In the genomic region with DNA sequence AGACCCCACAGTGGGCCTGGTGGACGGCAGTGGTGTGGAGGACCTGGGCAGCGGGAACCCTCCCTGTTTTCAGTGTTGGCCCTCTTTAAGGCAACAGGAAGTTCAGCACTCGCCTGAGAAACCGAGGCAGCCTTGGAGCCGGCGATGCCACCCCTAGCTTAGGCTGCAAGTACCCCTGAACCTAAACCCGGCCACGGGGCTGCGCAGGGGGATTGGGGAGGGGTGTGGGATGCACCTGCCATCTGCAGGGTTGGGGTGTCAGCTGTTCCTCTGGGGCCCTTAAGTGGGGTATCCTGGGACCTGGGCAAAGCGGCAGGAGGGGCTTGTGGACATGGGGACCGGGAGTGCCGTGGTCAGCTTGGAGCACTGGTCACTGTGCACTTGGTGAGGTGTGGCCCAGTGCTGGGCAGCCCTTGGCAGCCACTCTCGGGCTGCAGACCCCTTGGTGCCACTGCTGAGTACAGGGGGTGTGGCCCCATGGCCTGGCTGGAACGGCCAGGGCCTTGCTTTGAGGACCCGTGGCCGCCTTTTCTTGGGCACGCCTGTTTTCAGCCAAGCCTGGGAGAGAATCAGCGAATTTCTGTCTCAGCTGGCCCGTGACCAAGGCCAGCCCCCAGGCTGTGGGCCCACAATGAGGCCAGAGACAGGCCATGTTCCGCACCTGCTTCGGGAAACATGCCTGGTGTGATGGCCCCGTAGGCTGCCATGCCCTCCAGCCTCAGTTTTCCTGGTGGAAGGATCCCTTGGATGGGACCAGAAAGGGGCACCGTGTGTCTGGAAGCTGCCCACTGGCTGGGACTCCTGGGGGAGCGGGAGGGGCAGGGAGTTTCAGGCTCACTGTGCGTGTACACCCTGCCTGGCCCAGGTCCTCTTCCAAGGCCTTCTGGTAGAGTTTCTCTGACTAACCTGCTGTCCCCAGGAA, we compare ENCODE assay signal across 4 cellular contexts.
TF ChIP-seq lines count a peak whose summit lies in the region.

No MANE protein-coding gene starts in this region.

TF ChIP-seq in SK-N-SH, 30 proteins besides CTCF, POLR2A, EP300 and RAD21:
- TF ChIP-seq TCF12 (IDR thresholded peaks at IDR 0.05) (no peak), JUND (IDR thresholded peaks at IDR 0.05) (no peak), RFX5 (IDR thresholded peaks at IDR 0.05; ENCODE audit: low read length) (no peak), NFIC (IDR thresholded peaks at IDR 0.05; ENCODE audit: borderline replicate concordance) (no peak), POLR2AphosphoS5 (IDR thresholded peaks at IDR 0.05; ENCODE audit: low read depth, low read length) (peak; percentile 4; the same call in 1 of the 2 replicates), FOXJ3 (CRISPR knock-in tag; IDR thresholded peaks at IDR 0.05) (no peak)
- TF ChIP-seq, protein P1, sequence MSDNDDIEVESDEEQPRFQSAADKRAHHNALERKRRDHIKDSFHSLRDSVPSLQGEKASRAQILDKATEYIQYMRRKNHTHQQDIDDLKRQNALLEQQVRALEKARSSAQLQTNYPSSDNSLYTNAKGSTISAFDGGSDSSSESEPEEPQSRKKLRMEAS (IDR thresholded peaks at IDR 0.05; ENCODE audit: low read depth) = no peak
- TF ChIP-seq, protein P2, sequence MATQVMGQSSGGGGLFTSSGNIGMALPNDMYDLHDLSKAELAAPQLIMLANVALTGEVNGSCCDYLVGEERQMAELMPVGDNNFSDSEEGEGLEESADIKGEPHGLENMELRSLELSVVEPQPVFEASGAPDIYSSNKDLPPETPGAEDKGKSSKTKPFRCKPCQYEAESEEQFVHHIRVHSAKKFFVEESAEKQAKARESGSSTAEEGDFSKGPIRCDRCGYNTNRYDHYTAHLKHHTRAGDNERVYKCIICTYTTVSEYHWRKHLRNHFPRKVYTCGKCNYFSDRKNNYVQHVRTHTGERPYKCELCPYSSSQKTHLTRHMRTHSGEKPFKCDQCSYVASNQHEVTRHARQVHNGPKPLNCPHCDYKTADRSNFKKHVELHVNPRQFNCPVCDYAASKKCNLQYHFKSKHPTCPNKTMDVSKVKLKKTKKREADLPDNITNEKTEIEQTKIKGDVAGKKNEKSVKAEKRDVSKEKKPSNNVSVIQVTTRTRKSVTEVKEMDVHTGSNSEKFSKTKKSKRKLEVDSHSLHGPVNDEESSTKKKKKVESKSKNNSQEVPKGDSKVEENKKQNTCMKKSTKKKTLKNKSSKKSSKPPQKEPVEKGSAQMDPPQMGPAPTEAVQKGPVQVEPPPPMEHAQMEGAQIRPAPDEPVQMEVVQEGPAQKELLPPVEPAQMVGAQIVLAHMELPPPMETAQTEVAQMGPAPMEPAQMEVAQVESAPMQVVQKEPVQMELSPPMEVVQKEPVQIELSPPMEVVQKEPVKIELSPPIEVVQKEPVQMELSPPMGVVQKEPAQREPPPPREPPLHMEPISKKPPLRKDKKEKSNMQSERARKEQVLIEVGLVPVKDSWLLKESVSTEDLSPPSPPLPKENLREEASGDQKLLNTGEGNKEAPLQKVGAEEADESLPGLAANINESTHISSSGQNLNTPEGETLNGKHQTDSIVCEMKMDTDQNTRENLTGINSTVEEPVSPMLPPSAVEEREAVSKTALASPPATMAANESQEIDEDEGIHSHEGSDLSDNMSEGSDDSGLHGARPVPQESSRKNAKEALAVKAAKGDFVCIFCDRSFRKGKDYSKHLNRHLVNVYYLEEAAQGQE (IDR thresholded peaks at IDR 0.05; ENCODE audit: low read depth, low read length) = no peak

TF ChIP-seq in SK-N-SH treated with all-trans-retinoic acid at 6 μM for 48 hours, 23 proteins besides CTCF, POLR2A, EP300 and RAD21:
- TF ChIP-seq TCF4 (CRISPR knock-in tag; IDR thresholded peaks at IDR 0.05; ENCODE audit: borderline replicate concordance) = no peak
- no peak for TF ChIP-seq ZNF8 (CRISPR knock-in tag; IDR thresholded peaks at IDR 0.05)
- no peak for TF ChIP-seq ARNTL (CRISPR knock-in tag; IDR thresholded peaks at IDR 0.05; ENCODE audit: borderline replicate concordance, low read depth)
- TF ChIP-seq SNAI2 (CRISPR knock-in tag; IDR thresholded peaks at IDR 0.05) = no peak
- TF ChIP-seq ZC3H10 (CRISPR knock-in tag; IDR thresholded peaks at IDR 0.05) = no peak
- TF ChIP-seq, protein P3, sequence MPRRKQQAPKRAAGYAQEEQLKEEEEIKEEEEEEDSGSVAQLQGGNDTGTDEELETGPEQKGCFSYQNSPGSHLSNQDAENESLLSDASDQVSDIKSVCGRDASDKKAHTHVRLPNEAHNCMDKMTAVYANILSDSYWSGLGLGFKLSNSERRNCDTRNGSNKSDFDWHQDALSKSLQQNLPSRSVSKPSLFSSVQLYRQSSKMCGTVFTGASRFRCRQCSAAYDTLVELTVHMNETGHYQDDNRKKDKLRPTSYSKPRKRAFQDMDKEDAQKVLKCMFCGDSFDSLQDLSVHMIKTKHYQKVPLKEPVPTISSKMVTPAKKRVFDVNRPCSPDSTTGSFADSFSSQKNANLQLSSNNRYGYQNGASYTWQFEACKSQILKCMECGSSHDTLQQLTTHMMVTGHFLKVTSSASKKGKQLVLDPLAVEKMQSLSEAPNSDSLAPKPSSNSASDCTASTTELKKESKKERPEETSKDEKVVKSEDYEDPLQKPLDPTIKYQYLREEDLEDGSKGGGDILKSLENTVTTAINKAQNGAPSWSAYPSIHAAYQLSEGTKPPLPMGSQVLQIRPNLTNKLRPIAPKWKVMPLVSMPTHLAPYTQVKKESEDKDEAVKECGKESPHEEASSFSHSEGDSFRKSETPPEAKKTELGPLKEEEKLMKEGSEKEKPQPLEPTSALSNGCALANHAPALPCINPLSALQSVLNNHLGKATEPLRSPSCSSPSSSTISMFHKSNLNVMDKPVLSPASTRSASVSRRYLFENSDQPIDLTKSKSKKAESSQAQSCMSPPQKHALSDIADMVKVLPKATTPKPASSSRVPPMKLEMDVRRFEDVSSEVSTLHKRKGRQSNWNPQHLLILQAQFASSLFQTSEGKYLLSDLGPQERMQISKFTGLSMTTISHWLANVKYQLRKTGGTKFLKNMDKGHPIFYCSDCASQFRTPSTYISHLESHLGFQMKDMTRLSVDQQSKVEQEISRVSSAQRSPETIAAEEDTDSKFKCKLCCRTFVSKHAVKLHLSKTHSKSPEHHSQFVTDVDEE (CRISPR knock-in tag; IDR thresholded peaks at IDR 0.05) = no peak
- TF ChIP-seq ZFP30 (CRISPR knock-in tag; IDR thresholded peaks at IDR 0.05) = no peak
- TF ChIP-seq CSDC2 (CRISPR knock-in tag; IDR thresholded peaks at IDR 0.05) = no peak
- TF ChIP-seq ZFP3 (CRISPR knock-in tag; IDR thresholded peaks at IDR 0.05) = no peak
- no peak for TF ChIP-seq RARB (CRISPR knock-in tag; IDR thresholded peaks at IDR 0.05)
TF ChIP-seq in SK-N-SH treated with all-trans-retinoic acid at 6 μM for 48 hours: peak in this region for 0.

TF ChIP-seq in HCT116, 20 proteins besides CTCF, POLR2A, EP300 and RAD21:
- no peak for TF ChIP-seq EZH2phosphoT487 (IDR thresholded peaks at IDR 0.05; ENCODE audit: borderline replicate concordance)
- TF ChIP-seq SRF (IDR thresholded peaks at IDR 0.05; ENCODE audit: low read depth) = no peak
- no peak for TF ChIP-seq TCF7L2 (IDR thresholded peaks at IDR 0.05; ENCODE audit: borderline replicate concordance, extremely low read depth, insufficient read depth, insufficient read length)
- TF ChIP-seq, protein P1 (IDR thresholded peaks at IDR 0.05) = no peak
- no peak for TF ChIP-seq CEBPB (IDR thresholded peaks at IDR 0.05; ENCODE audit: low read depth)
- TF ChIP-seq POLR2AphosphoS5 (IDR thresholded peaks at IDR 0.05; ENCODE audit: low read depth, low read length) = no peak; the same call in 1 of the 2 replicates
- TF ChIP-seq SIN3A (IDR thresholded peaks at IDR 0.05; ENCODE audit: low read depth) = no peak
- TF ChIP-seq, protein P4, sequence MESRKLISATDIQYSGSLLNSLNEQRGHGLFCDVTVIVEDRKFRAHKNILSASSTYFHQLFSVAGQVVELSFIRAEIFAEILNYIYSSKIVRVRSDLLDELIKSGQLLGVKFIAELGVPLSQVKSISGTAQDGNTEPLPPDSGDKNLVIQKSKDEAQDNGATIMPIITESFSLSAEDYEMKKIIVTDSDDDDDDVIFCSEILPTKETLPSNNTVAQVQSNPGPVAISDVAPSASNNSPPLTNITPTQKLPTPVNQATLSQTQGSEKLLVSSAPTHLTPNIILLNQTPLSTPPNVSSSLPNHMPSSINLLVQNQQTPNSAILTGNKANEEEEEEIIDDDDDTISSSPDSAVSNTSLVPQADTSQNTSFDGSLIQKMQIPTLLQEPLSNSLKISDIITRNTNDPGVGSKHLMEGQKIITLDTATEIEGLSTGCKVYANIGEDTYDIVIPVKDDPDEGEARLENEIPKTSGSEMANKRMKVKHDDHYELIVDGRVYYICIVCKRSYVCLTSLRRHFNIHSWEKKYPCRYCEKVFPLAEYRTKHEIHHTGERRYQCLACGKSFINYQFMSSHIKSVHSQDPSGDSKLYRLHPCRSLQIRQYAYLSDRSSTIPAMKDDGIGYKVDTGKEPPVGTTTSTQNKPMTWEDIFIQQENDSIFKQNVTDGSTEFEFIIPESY (IDR thresholded peaks at IDR 0.05; ENCODE audit: extremely low read depth, insufficient replicate concordance, low read length) = no peak

TF ChIP-seq in H1, 55 proteins besides CTCF, POLR2A, EP300 and RAD21:
- TF ChIP-seq, protein P5, sequence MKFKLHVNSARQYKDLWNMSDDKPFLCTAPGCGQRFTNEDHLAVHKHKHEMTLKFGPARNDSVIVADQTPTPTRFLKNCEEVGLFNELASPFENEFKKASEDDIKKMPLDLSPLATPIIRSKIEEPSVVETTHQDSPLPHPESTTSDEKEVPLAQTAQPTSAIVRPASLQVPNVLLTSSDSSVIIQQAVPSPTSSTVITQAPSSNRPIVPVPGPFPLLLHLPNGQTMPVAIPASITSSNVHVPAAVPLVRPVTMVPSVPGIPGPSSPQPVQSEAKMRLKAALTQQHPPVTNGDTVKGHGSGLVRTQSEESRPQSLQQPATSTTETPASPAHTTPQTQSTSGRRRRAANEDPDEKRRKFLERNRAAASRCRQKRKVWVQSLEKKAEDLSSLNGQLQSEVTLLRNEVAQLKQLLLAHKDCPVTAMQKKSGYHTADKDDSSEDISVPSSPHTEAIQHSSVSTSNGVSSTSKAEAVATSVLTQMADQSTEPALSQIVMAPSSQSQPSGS (IDR thresholded peaks at IDR 0.05; ENCODE audit: low read length) = no peak
- no peak for TF ChIP-seq TAF7 (optimal IDR thresholded peaks at IDR 0.05; ENCODE audit: borderline replicate concordance, low read depth, low read length)
- TF ChIP-seq POLR2AphosphoS5 (IDR thresholded peaks at IDR 0.05; ENCODE audit: low read depth, low read length) = 0 out of 2 replicates have a peak, but pooled peaks have one; percentile 3
